19 cellular contexts compared by ENCODE assay signal in the genomic region with DNA sequence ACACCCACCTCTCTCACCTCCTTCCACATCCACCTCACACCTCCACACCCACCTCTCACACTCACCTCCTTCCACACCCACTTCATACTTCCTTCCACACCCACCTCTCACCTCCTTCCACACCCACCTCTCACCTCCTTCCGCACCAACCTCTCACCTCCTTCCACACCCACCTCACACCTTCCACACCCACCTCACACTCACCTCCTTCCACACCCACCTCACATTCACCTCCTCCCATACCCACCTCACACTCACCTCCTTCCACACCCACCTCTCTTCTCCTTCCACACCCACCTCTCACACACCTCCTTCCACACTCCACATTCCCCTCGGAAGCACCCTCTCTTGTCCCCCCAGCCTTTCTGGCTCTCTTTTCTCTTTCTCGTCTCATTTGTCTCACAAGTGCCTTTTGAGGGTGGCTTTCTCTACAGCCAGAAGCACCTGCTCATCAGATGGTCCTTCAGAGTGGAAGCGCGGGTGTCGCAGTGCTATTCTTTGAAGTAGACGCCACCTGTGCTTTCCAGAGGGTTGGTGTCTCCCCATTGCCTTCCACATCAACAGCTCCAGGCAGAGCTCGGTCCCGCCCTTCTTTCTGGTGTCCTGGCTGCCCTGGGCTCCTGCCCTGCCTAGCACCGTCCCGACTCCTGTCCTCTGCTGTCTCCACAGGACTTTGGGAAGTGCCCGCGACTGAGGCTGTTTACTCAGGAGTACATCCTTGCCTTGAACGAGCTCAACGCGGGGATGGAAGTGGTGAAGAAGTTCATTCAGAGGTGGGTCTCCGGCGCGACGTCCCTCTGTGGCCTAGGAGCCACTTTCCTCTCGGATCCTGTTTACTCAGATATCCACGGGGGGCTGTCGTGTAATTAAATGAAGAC.
DNase-seq lines count a peak whose midpoint lies in the region; ATAC-seq, FAIRE-seq and TF ChIP-seq lines count a peak whose summit lies in the region.
"Had no signal": no experiment of that assay in that cellular context is flagged by ENCODE, and none has a peak within 500 bp of the region (broad histone marks: within the 10 kb centered on the region; RNA-seq: fewer than 3 reads in every experiment).

No MANE protein-coding gene starts in this region.

- no peaks in the 10 kb centered on the region for H3K9me1 ChIP-seq in K562 (ENCODE audit: control insufficient read depth, insufficient read depth, low read length)

- peaks cover 57% of the 10 kb centered on the region for H3K36me3 ChIP-seq in K562 (ENCODE audit: control insufficient read depth, insufficient read depth, low read length)
- peaks cover 0 to 4% of the 10 kb centered on the region in 2 donors for H3K36me3 ChIP-seq in thyroid gland

- TF ChIP-seq POLR2A in K562 (conservative IDR thresholded peaks at IDR 0.05) (no peak), thyroid gland (IDR thresholded peaks at IDR 0.05) (no peak)

- H3K4me3 ChIP-seq in K562 (no peak overlapping the region), thyroid gland (replicated peaks in 1 of 3) (no peak overlapping the region)
- H3K4me3 ChIP-seq: GM12878, suprapubic skin had no signal

- no peak for FAIRE-seq in K562 (lab: Jason Lieb, UNC)
- FAIRE-seq: GM12878, TTC549 had no signal

- no peaks in the 10 kb centered on the region for H3K9me3 Mint-ChIP-seq in activated naive CD4-positive, alpha-beta T cell treated with anti-CD3 and anti-CD28 coated beads, Interleukin-2, amount 50 U/mL, for 24 hours

- no peak for TF ChIP-seq EP300 in K562 (IDR thresholded peaks at IDR 0.05; ENCODE audit: low read length)

- H4K20me1 ChIP-seq in K562 (replicated peaks; ENCODE audit: control insufficient read depth, insufficient read depth, low read length) = 0 out of 2 replicates have a peak, but pooled peaks cover 4% of the 10 kb centered on the region

- DNase-seq in activated naive CD4-positive, alpha-beta T cell treated with anti-CD3 and anti-CD28 coated beads, Interleukin-2, amount 50 U/mL, for 16 hours = no peak
- DNase-seq in NCI-H187 treated with DMSO at 0.1 percent for 48 hours (lab: John Stamatoyannopoulos, UW) (peak; percentile 62), K562 (ENCODE audit: extremely low read depth in 1 of 4, low spot score in 3 of 4) (no peak), thyroid gland (peak; percentile 55 to 75), NCI-H2171 treated with DMSO at 0.1 percent for 48 hours (lab: John Stamatoyannopoulos, UW) (no peak), NCI-H526 (lab: John Stamatoyannopoulos, UW) (no peak)
- DNase-seq: activated CD8-positive, alpha-beta memory T cell treated with anti-CD3 and anti-CD28 coated beads for 24 hours; activated gamma-delta T cell treated with Interleukin-2 at 50 U/mL for 16 hours; cortex of kidney; GDM1; left colon; stimulated activated CD4-positive, alpha-beta T cell treated with anti-CD3 and anti-CD28 coated beads, Interleukin-2, amount 100 ng/mL, for 24 hours had no signal

- H3K27ac Mint-ChIP-seq in activated naive CD4-positive, alpha-beta T cell treated with anti-CD3 and anti-CD28 coated beads, Interleukin-2, amount 50 U/mL, for 24 hours = peak overlapping the region; percentile 35

- H3K4me1 ChIP-seq in K562 (replicated peaks in 1 of 2; ENCODE audit: control insufficient read depth in 2 of 2, insufficient read depth in 2 of 2, low read length in 2 of 2) (peaks cover 0 to 6% of the 10 kb centered on the region in 2 experiments; a peak in 1 of 5 replicates), thyroid gland (peaks cover 26 to 57% of the 10 kb centered on the region in 2 donors)
- H3K4me1 ChIP-seq: parathyroid adenoma, suprapubic skin had no signal

- H3K4me2 ChIP-seq in K562 (ENCODE audit: insufficient read depth, low read length) = no peak overlapping the region

- WGBS in K562 (ENCODE audit: insufficient coverage, low coverage, missing lambda C conversion rate) = 90% methylated on average over 22 of the region's 23 CpGs
- 60 to 67% methylated on average over 23 of the region's 23 CpGs for WGBS in thyroid gland, 2 donors

- H3K9me3 ChIP-seq in K562 (replicated peaks; ENCODE audit: control insufficient read depth, insufficient read depth, low read depth, low read length) (no peaks in the 10 kb centered on the region), thyroid gland (no peaks in the 10 kb centered on the region)
- H3K9me3 ChIP-seq: suprapubic skin had no signal

- POLR2A ChIA-PET in K562 (lab: Yijun Ruan, JAX) = interaction anchor here (0.6 to 1.0 kb wide), 3 partner anchors 12 to 227 kb away, joined by 3 to 6 read pairs (median 4); no protein-coding TSS in a partner anchor

- no peaks in the 10 kb centered on the region for H3K27me3 Mint-ChIP-seq in activated naive CD4-positive, alpha-beta T cell treated with anti-CD3 and anti-CD28 coated beads, Interleukin-2, amount 50 U/mL, for 24 hours

- H3K79me2 ChIP-seq in K562 (ENCODE audit: control insufficient read depth, insufficient read depth, low read length) = no peaks in the 10 kb centered on the region
- H3K79me2 ChIP-seq: parathyroid adenoma had no signal

- intact Hi-C loops in K562 (cut with micrococcal nuclease) (no loop called here), thyroid gland (cut with DNase I) (no loop called here)

- CTCF ChIA-PET in K562 (lab: Yijun Ruan, JAX; ENCODE audit: low intra/inter-chr PET ratio) = no interaction called here

- in situ Hi-C loops in K562 (cut with MboI) = no loop called here

- H3K27me3 ChIP-seq in K562 (ENCODE audit: control insufficient read depth in 2 of 2, insufficient read depth in 2 of 2, low read length in 2 of 2) (no peaks in the 10 kb centered on the region), thyroid gland (no peaks in the 10 kb centered on the region)
- H3K27me3 ChIP-seq: suprapubic skin had no signal

- no TSS peak for BruUV-seq in K562 (replicated peaks; lab: Mats Ljungman, UMichigan)

- no peaks in the 10 kb centered on the region for H3K4me1 Mint-ChIP-seq in activated naive CD4-positive, alpha-beta T cell treated with anti-CD3 and anti-CD28 coated beads, Interleukin-2, amount 50 U/mL, for 24 hours

- H3K27ac ChIP-seq in K562 (ENCODE audit: extremely low read depth, low read depth, low read length) (no peak overlapping the region; the same call in 2 of the 3 replicates), thyroid gland (peak overlapping the region in 1 of 3 donors; percentile 24)
- H3K27ac ChIP-seq: epithelial cell of prostate, parathyroid adenoma, suprapubic skin had no signal

- TF ChIP-seq CTCF in K562 (IDR thresholded peaks at IDR 0.05 in 2 of 3, conservative IDR thresholded peaks at IDR 0.05 in 1 of 3; ENCODE audit: insufficient read depth in 2 of 3, low read depth in 1 of 3, low read length in 3 of 3) (no peak), thyroid gland (IDR thresholded peaks at IDR 0.05) (no peak)

- TF ChIP-seq RAD21 in K562 (CRISPR knock-in tag; conservative IDR thresholded peaks at IDR 0.05 in 1 of 2, IDR thresholded peaks at IDR 0.05 in 1 of 2) = no peak

- H2AFZ ChIP-seq in K562 (ENCODE audit: low read depth, low read length) = no peak overlapping the region
- H2AFZ ChIP-seq: parathyroid adenoma had no signal

- no peak for ATAC-seq in K562
- ATAC-seq in HG03571 (IDR thresholded peaks at IDR 0.05; ENCODE audit: unreplicated experiment) = no peak
- ATAC-seq: GM12878, left colon had no signal

- H3K9ac ChIP-seq in K562 (ENCODE audit: insufficient read depth in 1 of 2, low read depth in 2 of 2, low read length in 2 of 2) = no peak overlapping the region
- H3K9ac ChIP-seq: parathyroid adenoma had no signal

- peaks cover 5% of the 10 kb centered on the region for H3K36me3 Mint-ChIP-seq in activated naive CD4-positive, alpha-beta T cell treated with anti-CD3 and anti-CD28 coated beads, Interleukin-2, amount 50 U/mL, for 24 hours

- no peak overlapping the region for H3K4me3 Mint-ChIP-seq in activated naive CD4-positive, alpha-beta T cell treated with anti-CD3 and anti-CD28 coated beads, Interleukin-2, amount 50 U/mL, for 24 hours

TF ChIP-seq in K562, 482 proteins besides CTCF, POLR2A, EP300 and RAD21:
- TF ChIP-seq, protein P1, sequence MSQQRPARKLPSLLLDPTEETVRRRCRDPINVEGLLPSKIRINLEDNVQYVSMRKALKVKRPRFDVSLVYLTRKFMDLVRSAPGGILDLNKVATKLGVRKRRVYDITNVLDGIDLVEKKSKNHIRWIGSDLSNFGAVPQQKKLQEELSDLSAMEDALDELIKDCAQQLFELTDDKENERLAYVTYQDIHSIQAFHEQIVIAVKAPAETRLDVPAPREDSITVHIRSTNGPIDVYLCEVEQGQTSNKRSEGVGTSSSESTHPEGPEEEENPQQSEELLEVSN (IDR thresholded peaks at IDR 0.05; ENCODE audit: borderline replicate concordance in 1 of 2, extremely low read depth in 1 of 2, insufficient read depth in 1 of 2, insufficient read length in 1 of 2, low read depth in 1 of 2, low read length in 1 of 2, poor library complexity in 1 of 2, severe bottlenecking in 1 of 2) = no peak
- TF ChIP-seq, protein P2, sequence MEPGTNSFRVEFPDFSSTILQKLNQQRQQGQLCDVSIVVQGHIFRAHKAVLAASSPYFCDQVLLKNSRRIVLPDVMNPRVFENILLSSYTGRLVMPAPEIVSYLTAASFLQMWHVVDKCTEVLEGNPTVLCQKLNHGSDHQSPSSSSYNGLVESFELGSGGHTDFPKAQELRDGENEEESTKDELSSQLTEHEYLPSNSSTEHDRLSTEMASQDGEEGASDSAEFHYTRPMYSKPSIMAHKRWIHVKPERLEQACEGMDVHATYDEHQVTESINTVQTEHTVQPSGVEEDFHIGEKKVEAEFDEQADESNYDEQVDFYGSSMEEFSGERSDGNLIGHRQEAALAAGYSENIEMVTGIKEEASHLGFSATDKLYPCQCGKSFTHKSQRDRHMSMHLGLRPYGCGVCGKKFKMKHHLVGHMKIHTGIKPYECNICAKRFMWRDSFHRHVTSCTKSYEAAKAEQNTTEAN (CRISPR knock-in tag; IDR thresholded peaks at IDR 0.05) = peak; percentile 94
- TF ChIP-seq HMG20A (CRISPR knock-in tag; conservative IDR thresholded peaks at IDR 0.05) (no peak), TAF9B (IDR thresholded peaks at IDR 0.05; ENCODE audit: partially characterized antibody) (no peak)
- TF ChIP-seq, protein P3, sequence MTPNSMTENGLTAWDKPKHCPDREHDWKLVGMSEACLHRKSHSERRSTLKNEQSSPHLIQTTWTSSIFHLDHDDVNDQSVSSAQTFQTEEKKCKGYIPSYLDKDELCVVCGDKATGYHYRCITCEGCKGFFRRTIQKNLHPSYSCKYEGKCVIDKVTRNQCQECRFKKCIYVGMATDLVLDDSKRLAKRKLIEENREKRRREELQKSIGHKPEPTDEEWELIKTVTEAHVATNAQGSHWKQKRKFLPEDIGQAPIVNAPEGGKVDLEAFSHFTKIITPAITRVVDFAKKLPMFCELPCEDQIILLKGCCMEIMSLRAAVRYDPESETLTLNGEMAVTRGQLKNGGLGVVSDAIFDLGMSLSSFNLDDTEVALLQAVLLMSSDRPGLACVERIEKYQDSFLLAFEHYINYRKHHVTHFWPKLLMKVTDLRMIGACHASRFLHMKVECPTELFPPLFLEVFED (CRISPR knock-in tag; conservative IDR thresholded peaks at IDR 0.05) = no peak
TF ChIP-seq in K562: peak in this region for 1.

Comparison
In these comparisons a context has a peak if more than half of its experiments do, and no peak if none do; other contexts are left out.
1. DNase-seq: peak in NCI-H187 treated with DMSO at 0.1 percent for 48 hours (single experiment) and thyroid gland (2 of 2); none in activated naive CD4-positive, alpha-beta T cell treated with anti-CD3 and anti-CD28 coated beads, Interleukin-2, amount 50 U/mL, for 16 hours (single experiment), K562 (0 of 4), NCI-H2171 treated with DMSO at 0.1 percent for 48 hours (single experiment) and NCI-H526 (0 of 2).